In genomic region chr17:81630274-81630673, GRCh38 we compare ENCODE assay signal across 27 cellular contexts. TPM values are rescaled to one million over a fixed set of nuclear protein-coding genes. Genes with fewer than 3 reads are reported as not detected.
"Had no signal": no experiment of that assay in that cellular context is flagged by ENCODE, and none has a peak within 500 bp of the region (broad histone marks: within the 10 kb centered on the region; RNA-seq: fewer than 3 reads in every experiment).

No MANE protein-coding gene starts in this region.

- H3K27ac ChIP-seq: dorsolateral prefrontal cortex, epithelial cell of prostate, gastroesophageal sphincter, heart left ventricle, hepatocyte, left lung, prostate gland, sigmoid colon, suprapubic skin, transverse colon had no signal

- H3K4me2 ChIP-seq: hepatocyte had no signal

- H3K4me3 ChIP-seq: dorsolateral prefrontal cortex, gastroesophageal sphincter, heart left ventricle, hepatocyte, left lung, mucosa of descending colon, prostate gland, sigmoid colon, suprapubic skin, transverse colon had no signal

- H3K27ac Mint-ChIP-seq: mesothelial cell of epicardium; stimulated activated naive CD8-positive, alpha-beta T cell treated with anti-CD3 and anti-CD28 coated beads, Interleukin-15, amount 100 ng/mL, for 72 hours had no signal

- H3K27me3 Mint-ChIP-seq: naive B cell; natural killer cell treated with Interleukin-12 subunit alpha and Interleukin-12 subunit beta and Interleukin-15 and Interleukin-18, amount 100 ng/mL, for 72 hours; stimulated activated naive CD8-positive, alpha-beta T cell treated with anti-CD3 and anti-CD28 coated beads, Interleukin-15, amount 100 ng/mL, for 72 hours had no signal

- H3K27me3 ChIP-seq: dorsolateral prefrontal cortex, gastroesophageal sphincter, heart left ventricle, hepatocyte, left lung, sigmoid colon, suprapubic skin, transverse colon had no signal

- H3K4me1 Mint-ChIP-seq: mesothelial cell of epicardium had no signal

- H3K4me3 Mint-ChIP-seq: mesothelial cell of epicardium; naive B cell; natural killer cell treated with Interleukin-12 subunit alpha and Interleukin-12 subunit beta and Interleukin-15 and Interleukin-18, amount 100 ng/mL, for 72 hours; stimulated activated naive CD8-positive, alpha-beta T cell treated with anti-CD3 and anti-CD28 coated beads, Interleukin-15, amount 100 ng/mL, for 72 hours had no signal

- H3K9me3 ChIP-seq: gastroesophageal sphincter, heart left ventricle, left lung, mucosa of descending colon, prostate gland, sigmoid colon, suprapubic skin, transverse colon had no signal

- H3K9me3 Mint-ChIP-seq: natural killer cell treated with Interleukin-12 subunit alpha and Interleukin-12 subunit beta and Interleukin-15 and Interleukin-18, amount 100 ng/mL, for 72 hours; stimulated activated naive CD8-positive, alpha-beta T cell treated with anti-CD3 and anti-CD28 coated beads, Interleukin-15, amount 100 ng/mL, for 72 hours had no signal

- ATAC-seq: esophagus mucosa; gastroesophageal sphincter; heart left ventricle; left cardiac atrium; left lung; mucosa of descending colon; natural killer cell treated with Interleukin-12 subunit alpha and Interleukin-12 subunit beta and Interleukin-15 and Interleukin-18, amount 100 ng/mL, for 72 hours; right cardiac atrium; stimulated activated naive CD8-positive, alpha-beta T cell treated with anti-CD3 and anti-CD28 coated beads, Interleukin-15, amount 100 ng/mL, for 72 hours had no signal

- H2AFZ ChIP-seq: hepatocyte had no signal

- DNase-seq: dorsolateral prefrontal cortex; effector CD4-positive, alpha-beta T cell; foreskin fibroblast; left cardiac atrium; mesenchymal stem cell; mucosa of descending colon; naive B cell; nucleus accumbens; sigmoid colon; stimulated activated CD4-positive, alpha-beta T cell treated with anti-CD3 and anti-CD28 coated beads, Interleukin-2, amount 100 ng/mL, for 24 hours; stimulated activated CD4-positive, alpha-beta T cell treated with anti-CD3 and anti-CD28 coated beads, Interleukin-4, amount 100 ng/mL, for 4 hours; stimulated activated naive CD4-positive, alpha-beta T cell; stimulated activated naive CD8-positive, alpha-beta T cell treated with anti-CD3 and anti-CD28 coated beads, Interleukin-15, amount 100 ng/mL, for 72 hours; transverse colon had no signal

RNA-seq across cellular contexts. Expression of gene PDE6G, which starts 26.1 kb away (rescaled TPM):
- total RNA-seq: esophagus mucosa, prostate gland, renal cortical epithelial cell, transverse colon, ureter had no signal
- polyA plus RNA-seq: right cardiac atrium had no signal
